24 cellular contexts compared by ENCODE assay signal in the genomic region with DNA sequence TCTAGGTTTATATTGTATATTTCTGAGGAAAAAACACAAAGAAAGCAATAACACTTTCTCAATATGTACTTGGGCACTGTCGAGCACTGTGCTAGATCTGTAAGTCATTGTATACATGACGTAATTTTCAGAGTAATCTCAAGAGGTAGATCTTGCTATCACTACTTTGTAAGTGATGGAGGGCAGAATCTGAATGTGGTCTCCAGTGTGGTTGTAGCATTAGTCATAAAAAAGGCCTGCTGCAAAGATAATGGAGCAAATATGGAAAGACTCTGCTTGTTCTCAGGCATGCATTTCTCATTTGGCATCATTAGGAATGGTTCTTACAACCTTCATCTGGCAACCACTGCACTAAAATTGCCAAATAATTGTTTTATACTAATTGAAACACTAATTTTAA.
A peak's percentile ranks its signal among the peaks of the same experiment; 100 is the strongest.
DNase-seq lines count a peak whose midpoint lies in the region; ATAC-seq, FAIRE-seq and TF ChIP-seq lines count a peak whose summit lies in the region.
"Had no signal": no experiment of that assay in that cellular context is flagged by ENCODE, and none has a peak within 500 bp of the region (broad histone marks: within the 10 kb centered on the region; RNA-seq: fewer than 3 reads in every experiment).

No MANE protein-coding gene starts in this region.

- H3K4me3 Mint-ChIP-seq in Caco-2 (ENCODE audit: unreplicated experiment): no peak overlapping the region
- H3K4me3 Mint-ChIP-seq: brain; natural killer cell treated with Interleukin-12 subunit alpha and Interleukin-12 subunit beta and Interleukin-15 and Interleukin-18, amount 100 ng/mL, for 72 hours; T-helper 17 cell had no signal

- in situ Hi-C loops in astrocyte of the spinal cord (cut with HindIII; ENCODE audit: low sequenced_read_pairs): no loop called here

- BruUV-seq in Caco-2 (replicated peaks; lab: Mats Ljungman, UMichigan): no TSS peak

- intact Hi-C loops in Caco-2 (cut with micrococcal nuclease; ENCODE audit: unreplicated experiment): no loop called here

- H3K27me3 Mint-ChIP-seq in Caco-2 (ENCODE audit: insufficient read depth, unreplicated experiment): no peaks in the 10 kb centered on the region
- H3K27me3 Mint-ChIP-seq: brain; natural killer cell treated with Interleukin-12 subunit alpha and Interleukin-12 subunit beta and Interleukin-15 and Interleukin-18, amount 100 ng/mL, for 72 hours; T-helper 17 cell had no signal

- DNase-seq in EH (ENCODE audit: low read depth) (peak; percentile 54), HTR-8/SVneo (ENCODE audit: insufficient read length, low spot score) (no peak), astrocyte of the spinal cord (ENCODE audit: low read depth, low spot score) (peak; percentile 50), myocyte (ENCODE audit: low read depth) (peak; percentile 34), Caco-2 (no peak)
- DNase-seq: activated effector memory CD4-positive, alpha-beta T cell treated with anti-CD3 and anti-CD28 coated beads, Interleukin-2, amount 50 U/mL, for 16 hours; activated T-cell treated with anti-CD3 and anti-CD28 coated beads for 4 hours; GOT3; head of caudate nucleus; KBM-7; NCI-H1417; NCI-H2029 treated with DMSO at 0.1 percent for 48 hours; NCI-H526 treated with DMSO at 0.1 percent for 48 hours; small intestine; stimulated activated CD4-positive, alpha-beta T cell treated with anti-CD3 and anti-CD28 coated beads, Interleukin-1b, Interleukin-23, amount 100 ng/mL, for 48 hours; stimulated activated CD8-positive, alpha-beta memory T cell treated with anti-CD3 and anti-CD28 coated beads, Interleukin-4, amount 100 ng/mL, for 48 hours; stomach; T-helper 17 cell; thyroid gland had no signal

- H3K4me1 Mint-ChIP-seq in Caco-2 (ENCODE audit: low read depth, unreplicated experiment): no peaks in the 10 kb centered on the region
- H3K4me1 Mint-ChIP-seq: brain, T-helper 17 cell had no signal

- FAIRE-seq in HTR-8/SVneo (lab: Jason Lieb, UNC): peak; percentile 28
- FAIRE-seq: GM12892, small intestine had no signal

- no peaks in the 10 kb centered on the region for H3K27me3 ChIP-seq in Caco-2 (replicated peaks; ENCODE audit: control insufficient read depth, insufficient read depth, low read length)
- H3K27me3 ChIP-seq: stomach, thyroid gland had no signal

- H3K4me3 ChIP-seq in astrocyte of the spinal cord (ENCODE audit: low read depth, low read length) (no peak overlapping the region), Caco-2 (ENCODE audit: low read depth, low read length) (no peak overlapping the region)
- H3K4me3 ChIP-seq: stomach, thyroid gland had no signal

- no peak for TF ChIP-seq CTCF in astrocyte of the spinal cord (IDR thresholded peaks at IDR 0.05; ENCODE audit: low read depth, low read length)
- TF ChIP-seq CTCF in Caco-2 (IDR thresholded peaks at IDR 0.05; ENCODE audit: insufficient read depth in 1 of 2, low read depth in 1 of 2, low read length in 1 of 2, severe bottlenecking in 1 of 2, unreplicated experiment in 1 of 2): no peak

- ATAC-seq in GM19328 (IDR thresholded peaks at IDR 0.05; ENCODE audit: unreplicated experiment) (no peak), HG02642 (IDR thresholded peaks at IDR 0.05; ENCODE audit: poor library complexity, unreplicated experiment) (no peak)
- ATAC-seq: natural killer cell treated with Interleukin-12 subunit alpha and Interleukin-12 subunit beta and Interleukin-15 and Interleukin-18, amount 100 ng/mL, for 72 hours; T-helper 17 cell had no signal

- H3K4me1 ChIP-seq in Caco-2: no peaks in the 10 kb centered on the region
- H3K4me1 ChIP-seq: stomach, thyroid gland had no signal

- H3K9me3 ChIP-seq in Caco-2: no peaks in the 10 kb centered on the region
- H3K9me3 ChIP-seq: stomach, thyroid gland had no signal

- H3K36me3 Mint-ChIP-seq in Caco-2 (ENCODE audit: insufficient read depth, unreplicated experiment): no peaks in the 10 kb centered on the region
- H3K36me3 Mint-ChIP-seq: brain; natural killer cell treated with Interleukin-12 subunit alpha and Interleukin-12 subunit beta and Interleukin-15 and Interleukin-18, amount 100 ng/mL, for 72 hours had no signal

- POLR2A ChIA-PET in Caco-2 (lab: Charles Lee): no interaction called here

- no peaks in the 10 kb centered on the region for H3K9me3 Mint-ChIP-seq in Caco-2 (ENCODE audit: unreplicated experiment)
- H3K9me3 Mint-ChIP-seq: brain; natural killer cell treated with Interleukin-12 subunit alpha and Interleukin-12 subunit beta and Interleukin-15 and Interleukin-18, amount 100 ng/mL, for 72 hours had no signal

- H3K27ac Mint-ChIP-seq in Caco-2 (ENCODE audit: unreplicated experiment): no peak overlapping the region
- H3K27ac Mint-ChIP-seq: brain; natural killer cell treated with Interleukin-12 subunit alpha and Interleukin-12 subunit beta and Interleukin-15 and Interleukin-18, amount 100 ng/mL, for 72 hours; T-helper 17 cell had no signal

- H3K36me3 ChIP-seq in Caco-2 (ENCODE audit: control insufficient read depth, insufficient read depth, low read length): no peaks in the 10 kb centered on the region
- H3K36me3 ChIP-seq: stomach, thyroid gland had no signal

- CTCF ChIA-PET in Caco-2 (lab: Charles Lee): no interaction called here

Comparison
In these comparisons a context has a peak if more than half of its experiments do, and no peak if none do; other contexts are left out.
1. DNase-seq: peak in EH (single experiment), astrocyte of the spinal cord (single experiment) and myocyte (single experiment); none in HTR-8/SVneo (single experiment) and Caco-2 (0 of 2).